In the genomic region with DNA sequence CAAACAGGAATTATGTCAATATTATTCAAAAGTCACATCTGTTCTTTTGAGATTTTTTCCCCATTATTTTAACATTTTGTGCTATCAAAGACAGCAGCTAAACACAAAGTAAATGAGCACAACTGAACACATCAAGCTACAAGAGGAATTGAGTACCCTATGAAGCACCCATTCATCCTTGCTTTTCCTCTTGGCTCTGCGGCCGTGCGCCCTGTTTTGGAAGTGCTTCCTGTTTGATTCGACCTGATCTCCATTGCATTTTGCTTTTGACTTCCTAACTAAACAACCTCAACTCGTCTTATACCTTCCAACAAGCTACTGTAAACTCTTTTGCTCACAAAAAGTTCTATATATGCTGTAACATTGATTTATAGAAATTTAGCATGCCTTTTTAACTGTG, we compare ENCODE assay signal across 26 cellular contexts.
"Had no signal": no experiment of that assay in that cellular context is flagged by ENCODE, and none has a peak within 500 bp of the region (broad histone marks: within the 10 kb centered on the region; RNA-seq: fewer than 3 reads in every experiment).

No MANE protein-coding gene starts in this region.

- H3K4me3 ChIP-seq: stomach, suprapubic skin, testis, thoracic aorta, thyroid gland, tibial artery, tibial nerve, transverse colon, upper lobe of left lung, upper lobe of right lung, uterus, vagina had no signal

- H3K9me3 ChIP-seq: stomach, suprapubic skin, testis, thoracic aorta, thyroid gland, tibial artery, tibial nerve, transverse colon, upper lobe of left lung, upper lobe of right lung, uterus, vagina had no signal

- ATAC-seq: stimulated activated effector memory CD8-positive, alpha-beta T cell treated with anti-CD3 and anti-CD28 coated beads, Interleukin-12 subunit alpha, Interleukin-12 subunit beta, amount 100 ng/mL, for 72 hours; stimulated activated memory B cell treated with anti-CD40 and anti-IgM and Interleukin-4, amounts not matched to agents 10 μg/mL and 1 μg/mL and 100 μg/mL, for 72 hours; stimulated activated naive B cell treated with anti-CD40 and anti-IgM and Interleukin-4, amounts not matched to agents 10 μg/mL and 1 μg/mL and 100 μg/mL, for 72 hours; stimulated activated naive CD8-positive, alpha-beta T cell treated with anti-CD3 and anti-CD28 coated beads, Interleukin-15, amount 100 ng/mL, for 72 hours; stimulated activated naive CD8-positive, alpha-beta T cell treated with anti-CD3 and anti-CD28 coated beads, Interleukin-15, Interleukin-2, amounts not matched to agents 100 U/mL and 50 U/mL, for 24 hours; upper lobe of right lung had no signal

- H3K27ac ChIP-seq: stomach, suprapubic skin, testis, thoracic aorta, thyroid gland, tibial artery, tibial nerve, transverse colon, upper lobe of left lung, upper lobe of right lung, uterus, vagina had no signal

- DNase-seq: stimulated activated CD4-positive, alpha-beta T cell treated with anti-CD3 and anti-CD28 coated beads, Interleukin-2, amount 100 ng/mL, for 48 hours; stimulated activated CD4-positive, alpha-beta T cell treated with anti-CD3 and anti-CD28 coated beads, Interleukin-4, amount 100 ng/mL, for 1 hour; stimulated activated CD4-positive, alpha-beta T cell treated with anti-CD3 and anti-CD28 coated beads, Interleukin-4, amount 100 ng/mL, for 24 hours; stimulated activated CD4-positive, alpha-beta T cell treated with anti-CD3 and anti-CD28 coated beads, Interleukin-4, amount 100 ng/mL, for 4 hours; stimulated activated CD8-positive, alpha-beta memory T cell treated with anti-CD3 and anti-CD28 coated beads, Interleukin-4, amount 100 ng/mL, for 48 hours; stimulated activated naive B cell treated with anti-CD40 and anti-IgM and Interleukin-4, amounts not matched to agents 10 μg/mL and 1 μg/mL and 100 μg/mL, for 72 hours; stimulated activated naive CD4-positive, alpha-beta T cell; stimulated activated naive CD4-positive, alpha-beta T cell treated with Interleukin-2 at 50 U/mL for 16 hours; stimulated activated naive CD8-positive, alpha-beta T cell treated with anti-CD3 and anti-CD28 coated beads, Interleukin-15, amount 100 ng/mL, for 72 hours; stimulated activated naive CD8-positive, alpha-beta T cell treated with anti-CD3 and anti-CD28 coated beads, Interleukin-15, Interleukin-2, amounts not matched to agents 100 U/mL and 50 U/mL, for 24 hours; stomach; substantia nigra; testis; thyroid gland; tibial artery; transverse colon; trophoblast cell; upper lobe of left lung; upper lobe of right lung; uterus had no signal

- H3K27me3 ChIP-seq: stomach, suprapubic skin, testis, thyroid gland, tibial artery, tibial nerve, transverse colon, upper lobe of left lung, upper lobe of right lung, uterus, vagina had no signal

- H3K36me3 ChIP-seq: stomach, suprapubic skin, thoracic aorta, thyroid gland, tibial artery, transverse colon, upper lobe of left lung, upper lobe of right lung, uterus, vagina had no signal

- H3K4me1 ChIP-seq: stomach, suprapubic skin, testis, thyroid gland, tibial artery, tibial nerve, transverse colon, upper lobe of left lung, upper lobe of right lung, uterus, vagina had no signal
